In genomic region chr1:153562026-153562425, GRCh38 we compare ENCODE assay signal across 11 cellular contexts. TPM values are rescaled to one million over a fixed set of nuclear protein-coding genes. Genes with fewer than 3 reads are reported as not detected.
"Had no signal": no experiment of that assay in that cellular context is flagged by ENCODE, and none has a peak within 500 bp of the region (broad histone marks: within the 10 kb centered on the region; RNA-seq: fewer than 3 reads in every experiment).

No MANE protein-coding gene starts in this region.

RNA-seq across cellular contexts. Expression of gene S100A2, which starts 3.6 kb away (rescaled TPM):
- total RNA-seq: body of pancreas had no signal

RNA-seq across cellular contexts. Expression of gene S100A3, which starts 13.0 kb away (rescaled TPM):
- total RNA-seq: activated CD4-positive, alpha-beta T cell treated with anti-CD3 and anti-CD28 coated beads for 36 hours; activated CD4-positive, alpha-beta T cell treated with anti-CD3 and anti-CD28 coated beads, Interleukin-2, amount 10 ng/mL, durations not matched to agents 7 days and 5 days; activated CD8-positive, alpha-beta T cell treated with anti-CD3 and anti-CD28 coated beads, Interleukin-2, amount 10 ng/mL, durations not matched to agents 7 days and 5 days; activated naive CD4-positive, alpha-beta T cell treated with anti-CD3 and anti-CD28 coated beads for 36 hours; activated naive CD4-positive, alpha-beta T cell treated with anti-CD3 and anti-CD28 coated beads, Interleukin-2, amount 50 U/mL, for 72 hours; body of pancreas; T-helper 17 cell had no signal

RNA-seq across cellular contexts. Expression of gene S100A5, which starts 21.3 kb away (rescaled TPM):
- total RNA-seq: adrenal gland, body of pancreas, breast epithelium, SJSA1, WTC11 had no signal
- polyA plus RNA-seq: adrenal gland had no signal
